In the genomic region with DNA sequence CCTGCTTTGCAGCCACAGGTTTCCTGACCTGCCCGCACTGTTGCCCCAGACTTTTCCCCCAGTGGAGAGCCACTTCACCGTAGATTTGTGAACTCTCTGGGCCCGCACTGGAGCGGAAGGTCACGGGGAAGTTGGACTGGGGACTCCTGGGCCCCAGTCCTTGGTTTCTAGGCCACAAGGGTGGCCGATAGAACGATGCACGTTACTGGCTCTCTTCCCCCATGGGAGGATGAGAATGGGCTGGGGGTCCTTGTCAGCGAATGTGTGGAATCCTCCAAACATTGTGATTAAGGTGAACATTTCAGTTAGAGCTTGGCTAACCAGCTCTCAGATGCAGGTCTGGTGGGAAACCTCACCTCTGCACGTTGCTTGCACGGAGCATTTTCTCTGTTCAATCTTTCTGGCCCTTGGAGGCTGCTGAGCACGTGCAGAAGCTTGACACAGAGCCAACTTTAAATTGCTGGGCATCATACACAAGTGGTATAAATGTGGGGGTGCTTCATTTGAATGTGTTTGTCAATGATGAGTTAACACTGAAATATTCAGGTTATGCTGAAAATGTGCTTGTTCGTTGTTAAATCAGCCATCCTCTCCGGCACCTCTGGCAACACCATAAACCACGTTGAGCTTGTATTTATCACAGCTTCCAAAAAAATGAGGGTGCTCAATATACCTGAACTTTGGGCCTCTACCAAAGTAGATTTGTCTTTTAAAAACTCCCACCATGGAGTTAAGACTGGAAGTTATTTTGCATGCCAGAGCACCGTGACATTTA, we compare ENCODE assay signal across 1 cellular context.
TF ChIP-seq lines count a peak whose summit lies in the region.

No MANE protein-coding gene starts in this region.

TF ChIP-seq in HepG2, 621 proteins besides CTCF, POLR2A, EP300 and RAD21 (continued from another document and continues in another):
- TF ChIP-seq, protein P1, sequence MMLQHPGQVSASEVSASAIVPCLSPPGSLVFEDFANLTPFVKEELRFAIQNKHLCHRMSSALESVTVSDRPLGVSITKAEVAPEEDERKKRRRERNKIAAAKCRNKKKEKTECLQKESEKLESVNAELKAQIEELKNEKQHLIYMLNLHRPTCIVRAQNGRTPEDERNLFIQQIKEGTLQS (CRISPR knock-in tag; IDR thresholded peaks at IDR 0.05): no peak
- TF ChIP-seq ONECUT2 (CRISPR knock-in tag; IDR thresholded peaks at IDR 0.05): no peak
- TF ChIP-seq AGO2 (optimal IDR thresholded peaks at IDR 0.05; ENCODE audit: low read depth, low read length): no peak
- TF ChIP-seq, protein P2, sequence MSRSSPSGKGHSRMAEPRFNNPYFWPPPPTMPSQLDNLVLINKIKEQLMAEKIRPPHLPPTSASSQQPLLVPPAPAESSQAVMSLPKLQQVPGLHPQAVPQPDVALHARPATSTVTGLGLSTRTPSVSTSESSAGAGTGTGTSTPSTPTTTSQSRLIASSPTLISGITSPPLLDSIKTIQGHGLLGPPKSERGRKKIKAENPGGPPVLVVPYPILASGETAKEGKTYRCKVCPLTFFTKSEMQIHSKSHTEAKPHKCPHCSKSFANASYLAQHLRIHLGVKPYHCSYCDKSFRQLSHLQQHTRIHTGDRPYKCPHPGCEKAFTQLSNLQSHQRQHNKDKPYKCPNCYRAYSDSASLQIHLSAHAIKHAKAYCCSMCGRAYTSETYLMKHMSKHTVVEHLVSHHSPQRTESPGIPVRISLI (CRISPR knock-in tag; IDR thresholded peaks at IDR 0.05; ENCODE audit: borderline replicate concordance): no peak
- TF ChIP-seq, protein P3, sequence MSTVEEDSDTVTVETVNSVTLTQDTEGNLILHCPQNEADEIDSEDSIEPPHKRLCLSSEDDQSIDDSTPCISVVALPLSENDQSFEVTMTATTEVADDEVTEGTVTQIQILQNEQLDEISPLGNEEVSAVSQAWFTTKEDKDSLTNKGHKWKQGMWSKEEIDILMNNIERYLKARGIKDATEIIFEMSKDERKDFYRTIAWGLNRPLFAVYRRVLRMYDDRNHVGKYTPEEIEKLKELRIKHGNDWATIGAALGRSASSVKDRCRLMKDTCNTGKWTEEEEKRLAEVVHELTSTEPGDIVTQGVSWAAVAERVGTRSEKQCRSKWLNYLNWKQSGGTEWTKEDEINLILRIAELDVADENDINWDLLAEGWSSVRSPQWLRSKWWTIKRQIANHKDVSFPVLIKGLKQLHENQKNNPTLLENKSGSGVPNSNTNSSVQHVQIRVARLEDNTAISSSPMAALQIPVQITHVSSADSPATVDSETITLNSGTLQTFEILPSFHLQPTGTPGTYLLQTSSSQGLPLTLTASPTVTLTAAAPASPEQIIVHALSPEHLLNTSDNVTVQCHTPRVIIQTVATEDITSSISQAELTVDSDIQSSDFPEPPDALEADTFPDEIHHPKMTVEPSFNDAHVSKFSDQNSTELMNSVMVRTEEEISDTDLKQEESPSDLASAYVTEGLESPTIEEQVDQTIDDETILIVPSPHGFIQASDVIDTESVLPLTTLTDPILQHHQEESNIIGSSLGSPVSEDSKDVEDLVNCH (CRISPR knock-in tag; IDR thresholded peaks at IDR 0.05): no peak
- no peak for TF ChIP-seq ZNF567 (CRISPR knock-in tag; IDR thresholded peaks at IDR 0.05; ENCODE audit: borderline replicate concordance)
- no peak for TF ChIP-seq IRF9 (CRISPR knock-in tag; IDR thresholded peaks at IDR 0.05; ENCODE audit: borderline replicate concordance)
- TF ChIP-seq SIX1 (CRISPR knock-in tag; IDR thresholded peaks at IDR 0.05; ENCODE audit: borderline replicate concordance): no peak
- no peak; the same call in 1 of the 2 replicates for TF ChIP-seq KMT2B (CRISPR knock-in tag; IDR thresholded peaks at IDR 0.05)
- no peak; the same call in 1 of the 2 replicates for TF ChIP-seq ZBTB7B (CRISPR knock-in tag; IDR thresholded peaks at IDR 0.05)
- TF ChIP-seq NFYB (CRISPR knock-in tag; IDR thresholded peaks at IDR 0.05): no peak
- no peak; the same call in 1 of the 2 replicates for TF ChIP-seq ZHX1 (CRISPR knock-in tag; IDR thresholded peaks at IDR 0.05; ENCODE audit: low read depth)
- no peak; the same call in 1 of the 2 replicates for TF ChIP-seq NFATC3 (CRISPR knock-in tag; IDR thresholded peaks at IDR 0.05)
- no peak for TF ChIP-seq ZSCAN22 (CRISPR knock-in tag; IDR thresholded peaks at IDR 0.05)
- TF ChIP-seq, protein P4, sequence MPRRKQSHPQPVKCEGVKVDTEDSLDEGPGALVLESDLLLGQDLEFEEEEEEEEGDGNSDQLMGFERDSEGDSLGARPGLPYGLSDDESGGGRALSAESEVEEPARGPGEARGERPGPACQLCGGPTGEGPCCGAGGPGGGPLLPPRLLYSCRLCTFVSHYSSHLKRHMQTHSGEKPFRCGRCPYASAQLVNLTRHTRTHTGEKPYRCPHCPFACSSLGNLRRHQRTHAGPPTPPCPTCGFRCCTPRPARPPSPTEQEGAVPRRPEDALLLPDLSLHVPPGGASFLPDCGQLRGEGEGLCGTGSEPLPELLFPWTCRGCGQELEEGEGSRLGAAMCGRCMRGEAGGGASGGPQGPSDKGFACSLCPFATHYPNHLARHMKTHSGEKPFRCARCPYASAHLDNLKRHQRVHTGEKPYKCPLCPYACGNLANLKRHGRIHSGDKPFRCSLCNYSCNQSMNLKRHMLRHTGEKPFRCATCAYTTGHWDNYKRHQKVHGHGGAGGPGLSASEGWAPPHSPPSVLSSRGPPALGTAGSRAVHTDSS (CRISPR knock-in tag; conservative IDR thresholded peaks at IDR 0.05): no peak
- no peak for TF ChIP-seq EZH2 (conservative IDR thresholded peaks at IDR 0.05; ENCODE audit: low read depth, low read length)
- TF ChIP-seq SMAD3 (CRISPR knock-in tag; IDR thresholded peaks at IDR 0.05): no peak
- no peak for TF ChIP-seq STAT5B (CRISPR knock-in tag; IDR thresholded peaks at IDR 0.05)
- no peak for TF ChIP-seq ISL2 (CRISPR knock-in tag; IDR thresholded peaks at IDR 0.05)
- TF ChIP-seq ZNF629 (CRISPR knock-in tag; conservative IDR thresholded peaks at IDR 0.05): no peak
- TF ChIP-seq ZNF326 (CRISPR knock-in tag; IDR thresholded peaks at IDR 0.05; ENCODE audit: borderline replicate concordance): no peak
- no peak for TF ChIP-seq ZNF766 (CRISPR knock-in tag; IDR thresholded peaks at IDR 0.05; ENCODE audit: borderline replicate concordance)
- no peak; the same call in 1 of the 2 replicates for TF ChIP-seq ZNF225 (CRISPR knock-in tag; IDR thresholded peaks at IDR 0.05)
- TF ChIP-seq, protein P5, sequence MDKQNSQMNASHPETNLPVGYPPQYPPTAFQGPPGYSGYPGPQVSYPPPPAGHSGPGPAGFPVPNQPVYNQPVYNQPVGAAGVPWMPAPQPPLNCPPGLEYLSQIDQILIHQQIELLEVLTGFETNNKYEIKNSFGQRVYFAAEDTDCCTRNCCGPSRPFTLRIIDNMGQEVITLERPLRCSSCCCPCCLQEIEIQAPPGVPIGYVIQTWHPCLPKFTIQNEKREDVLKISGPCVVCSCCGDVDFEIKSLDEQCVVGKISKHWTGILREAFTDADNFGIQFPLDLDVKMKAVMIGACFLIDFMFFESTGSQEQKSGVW (CRISPR knock-in tag; IDR thresholded peaks at IDR 0.05; ENCODE audit: borderline replicate concordance): no peak
- peak; percentile 62 for TF ChIP-seq U2AF1 (optimal IDR thresholded peaks at IDR 0.05; ENCODE audit: low read depth, low read length)
- TF ChIP-seq SRSF4 (IDR thresholded peaks at IDR 0.05; ENCODE audit: low read depth, low read length, poor library complexity, severe bottlenecking): no peak
- TF ChIP-seq FOXJ3 (CRISPR knock-in tag; IDR thresholded peaks at IDR 0.05; ENCODE audit: borderline replicate concordance): no peak
- TF ChIP-seq ZHX2 (IDR thresholded peaks at IDR 0.05; ENCODE audit: low read depth): no peak
- TF ChIP-seq ZHX2 (CRISPR knock-in tag; IDR thresholded peaks at IDR 0.05; ENCODE audit: borderline replicate concordance): no peak
- no peak for TF ChIP-seq ZBTB39 (CRISPR knock-in tag; IDR thresholded peaks at IDR 0.05)
- TF ChIP-seq ZNF34 (CRISPR knock-in tag; IDR thresholded peaks at IDR 0.05; ENCODE audit: borderline replicate concordance): no peak
- no peak for TF ChIP-seq ZNF468 (CRISPR knock-in tag; IDR thresholded peaks at IDR 0.05)
